In the genomic region with DNA sequence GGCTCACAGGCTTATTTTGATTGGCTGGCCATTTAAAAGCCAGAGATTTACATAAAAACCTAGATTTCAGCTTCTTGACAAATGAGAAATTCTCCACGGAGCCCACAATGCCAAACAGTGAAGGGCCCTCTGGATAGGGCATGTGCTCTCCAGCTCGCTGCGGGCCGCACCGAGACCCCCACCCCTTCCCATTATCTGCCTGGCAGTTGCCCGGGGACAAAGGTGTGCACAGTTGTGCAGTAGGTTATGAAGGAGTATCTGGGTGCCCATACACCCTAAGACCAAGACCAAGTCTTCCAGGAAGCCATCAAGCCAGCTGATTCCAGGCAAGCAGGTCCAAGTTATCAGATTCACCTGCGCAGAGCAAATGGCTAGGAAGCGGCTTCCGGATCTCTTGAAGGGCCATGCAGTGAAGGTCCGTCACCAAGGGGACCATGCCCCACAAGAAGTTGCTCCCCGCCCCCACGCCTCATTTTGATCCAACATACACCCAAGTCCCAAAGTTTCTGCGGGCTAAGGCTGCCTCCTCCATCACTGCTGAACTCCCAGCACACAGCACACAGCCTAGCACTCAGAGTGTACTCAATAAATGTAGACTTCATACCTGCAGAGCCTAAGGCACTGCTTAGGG, we compare ENCODE assay signal across 8 cellular contexts. TPM values are rescaled to one million over a fixed set of nuclear protein-coding genes. Genes with fewer than 3 reads are reported as not detected.
DNase-seq lines count a peak whose midpoint lies in the region; ATAC-seq and TF ChIP-seq lines count a peak whose summit lies in the region.

No MANE protein-coding gene starts in this region.

- POLR2A ChIA-PET in WTC11 (lab: Charles Lee): interaction anchor here (1.7 kb wide), 2 partner anchors 11 to 13 kb away, joined by 5 to 6 read pairs; no protein-coding TSS in a partner anchor

- H3K36me3 ChIP-seq in heart left ventricle: peaks cover 0 to 16% (median 7%) of the 10 kb centered on the region in 9 donors

- intact Hi-C loops in heart left ventricle (cut with DNase I): loop anchor here in 1 of 10 donors (10.0 kb wide), 1 partner anchor 139 kb away; no protein-coding TSS in a partner anchor

- H3K27me3 ChIP-seq in heart left ventricle: no peaks in the 10 kb centered on the region

- in situ Hi-C loops in GM13977 (cut with MboI; ENCODE audit: low pct_unique_long_range_greater_than_20kb, low sequenced_read_pairs, unreplicated experiment): no loop called here

- no peaks in the 10 kb centered on the region for H3K9me3 Mint-ChIP-seq in WTC11

- TF ChIP-seq CTCF in GM13977 (IDR thresholded peaks at IDR 0.05; ENCODE audit: extremely low read depth, insufficient read depth, missing control alignments): no peak
- TF ChIP-seq CTCF in WTC11 (IDR thresholded peaks at IDR 0.05): no peak
- no peak for TF ChIP-seq CTCF in heart left ventricle (IDR thresholded peaks at IDR 0.05)

- ATAC-seq in WTC11 (no peak; the same call in 1 of the 2 replicates), heart left ventricle (peak in 3 of 4 donors; percentile 4 to 27 (median 7)), HG02970 (IDR thresholded peaks at IDR 0.05; ENCODE audit: low FRiP score, unreplicated experiment) (no peak), GM21737 (IDR thresholded peaks at IDR 0.05; ENCODE audit: unreplicated experiment) (no peak)

- peak overlapping the region; percentile 95 for H3K4me3 Mint-ChIP-seq in WTC11

- DNase-seq in GM13977 (ENCODE audit: low spot score) (peak; percentile 39), WTC11 (ENCODE audit: low spot score) (no peak), heart left ventricle (no peak), skeletal muscle cell (ENCODE audit: low read depth) (no peak), NCI-H2227 treated with DMSO at 0.1 percent for 48 hours (lab: John Stamatoyannopoulos, UW) (no peak), NCI-H2081 (lab: John Stamatoyannopoulos, UW) (no peak)

- peaks cover 19% of the 10 kb centered on the region for H3K4me1 Mint-ChIP-seq in WTC11

- peak overlapping the region in 9 of 12 donors; percentile 11 to 93 (median 91) for H3K27ac ChIP-seq in heart left ventricle

- CTCF ChIA-PET in WTC11 (lab: Charles Lee): interaction anchor here (0.9 to 2.6 kb wide), 2 partner anchors 12 to 283 kb away, joined by 3 to 15 read pairs; no protein-coding TSS in a partner anchor

- peak overlapping the region; percentile 69 to 97 (median 84) for H3K4me3 ChIP-seq in heart left ventricle
- H3K4me3 ChIP-seq in skeletal muscle cell (ENCODE audit: low read depth, low read length): peak overlapping the region; percentile 94

- no peaks in the 10 kb centered on the region for H3K9me3 ChIP-seq in heart left ventricle

- peaks cover 35% of the 10 kb centered on the region for H3K36me3 Mint-ChIP-seq in WTC11

- peak overlapping the region; percentile 82; the same call in 1 of the 2 replicates for H3K27ac Mint-ChIP-seq in WTC11

- 81 to 84% (median 82%) methylated on average over 13 of the region's 13 CpGs for WGBS in heart left ventricle, 4 donors

- no peak for TF ChIP-seq POLR2A in heart left ventricle (IDR thresholded peaks at IDR 0.05)

- peaks cover 2% of the 10 kb centered on the region; the same call in 1 of the 2 replicates for H3K27me3 Mint-ChIP-seq in WTC11 (ENCODE audit: low read depth)

- H3K4me1 ChIP-seq in heart left ventricle: peaks cover 0 to 24% (median 15%) of the 10 kb centered on the region in 12 donors

TF ChIP-seq in WTC11, 78 proteins besides CTCF, POLR2A, EP300 and RAD21:
- no peak for TF ChIP-seq IRF2 (CRISPR knock-in tag; IDR thresholded peaks at IDR 0.05; ENCODE audit: borderline replicate concordance, low read depth)

RNA-seq across cellular contexts. Expression of a gene that starts 1.3 kb away (rescaled TPM):
- total RNA-seq in WTC11 (2021): 69.7 to 72.7 TPM (median 70.1 TPM) in 3 replicates
- total RNA-seq in heart left ventricle: 100 to 1,000 TPM in 3 of 9 donors, 10 to 100 TPM in 6; 80.9 to 133 (median 88.8) TPM
- 100 to 1,000 TPM; 117 to 173 TPM for polyA plus RNA-seq in heart left ventricle

RNA-seq across cellular contexts. Expression of a gene that starts 35.2 kb away (rescaled TPM):
- total RNA-seq in WTC11 (2021) (20.7 to 24.2 TPM (median 21.5 TPM) in 3 replicates), heart left ventricle (10 to 100 TPM; 17.9 to 24.1 (median 21.6) TPM)
- 10 to 100 TPM in 1 of 2 donors, 1 to 10 TPM in 1; 5.1 to 17.5 TPM for polyA plus RNA-seq in heart left ventricle

Comparison
In these comparisons a context has a peak if more than half of its experiments do, and no peak if none do; other contexts are left out.
1. ATAC-seq: peak in heart left ventricle (3 of 4); none in WTC11 (single experiment), HG02970 (single experiment) and GM21737 (single experiment).